In the genomic region with DNA sequence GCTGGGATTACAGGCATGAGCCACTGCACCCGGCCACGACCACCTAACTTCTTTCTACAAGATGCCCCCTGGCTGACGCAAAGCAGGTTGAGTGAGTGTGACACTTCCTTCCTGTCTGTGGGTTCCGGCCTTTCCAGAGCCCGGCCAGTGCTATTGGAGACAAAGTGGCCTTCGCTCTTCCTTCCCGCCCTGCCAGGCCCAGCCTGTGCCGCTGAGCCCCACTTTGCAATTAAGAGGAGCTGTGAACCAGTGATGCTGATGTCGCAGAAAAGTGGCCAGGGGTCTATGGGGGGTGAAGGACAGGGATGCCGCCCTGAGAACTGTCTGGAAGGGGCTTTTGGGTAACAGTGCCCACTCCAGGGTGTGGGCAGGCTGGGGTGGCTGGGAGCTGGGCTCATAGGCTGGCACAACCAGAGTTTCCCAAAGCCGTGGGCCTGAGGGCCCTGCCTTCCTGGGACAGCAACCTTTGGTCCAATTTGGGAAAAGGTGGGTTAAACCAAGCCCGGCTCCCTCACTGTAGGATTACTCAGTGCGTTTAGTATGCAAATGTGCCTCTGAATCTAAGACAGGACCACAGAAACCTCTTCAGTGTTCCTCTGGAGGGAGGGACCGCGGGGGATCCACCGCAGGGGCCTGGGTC, we compare ENCODE assay signal across 14 cellular contexts.
DNase-seq lines count a peak whose midpoint lies in the region; ATAC-seq, FAIRE-seq and TF ChIP-seq lines count a peak whose summit lies in the region.
"Had no signal": no experiment of that assay in that cellular context is flagged by ENCODE, and none has a peak within 500 bp of the region (broad histone marks: within the 10 kb centered on the region; RNA-seq: fewer than 3 reads in every experiment).

No MANE protein-coding gene starts in this region.

- peak; percentile 15 for ATAC-seq in IMR-90 (ENCODE audit: low read depth)
- ATAC-seq in GM18502 (IDR thresholded peaks at IDR 0.05; ENCODE audit: poor library complexity, unreplicated experiment): no peak
- ATAC-seq in HG02884 (IDR thresholded peaks at IDR 0.05; ENCODE audit: unreplicated experiment): no peak
- ATAC-seq: T-helper 17 cell had no signal

- TF ChIP-seq CTCF in IMR-90 (conservative IDR thresholded peaks at IDR 0.05; ENCODE audit: low read depth, low read length) (no peak), endothelial cell of umbilical vein (IDR thresholded peaks at IDR 0.05; ENCODE audit: extremely low read depth in 1 of 2, insufficient read depth in 1 of 2, low read depth in 1 of 2, low read length in 2 of 2) (no peak), neural progenitor cell (IDR thresholded peaks at IDR 0.05) (no peak)

- H3K27me3 ChIP-seq in IMR-90 (ENCODE audit: control insufficient read depth, insufficient read depth, low read length) (no peaks in the 10 kb centered on the region), endothelial cell of umbilical vein (ENCODE audit: control insufficient read depth in 2 of 2, insufficient read depth in 2 of 2, low read length in 2 of 2) (no peaks in the 10 kb centered on the region), neural progenitor cell (no peaks in the 10 kb centered on the region), SJCRH30 (no peaks in the 10 kb centered on the region), small intestine (ENCODE audit: control insufficient read depth in 2 of 2, insufficient read depth in 2 of 2, low read length in 2 of 2) (no peaks in the 10 kb centered on the region)

- no TSS peak for BruUV-seq in IMR-90 (replicated peaks; lab: Mats Ljungman, UMichigan)
- BruUV-seq in endothelial cell of umbilical vein (replicated peaks; lab: Mats Ljungman, UMichigan): no TSS peak

- H3K56ac ChIP-seq in IMR-90 (ENCODE audit: extremely low read depth, insufficient read depth, low read length): 0 out of 2 replicates have a peak overlapping the region, but pooled peaks have one; percentile 30

- peak overlapping the region; percentile 47; the same call in 1 of the 3 replicates for H2BK15ac ChIP-seq in IMR-90 (ENCODE audit: low read depth, low read length)

- peak; percentile 94 for FAIRE-seq in endothelial cell of umbilical vein (lab: Jason Lieb, UNC)
- FAIRE-seq in small intestine (lab: Jason Lieb, UNC): no peak

- H3K18ac ChIP-seq in IMR-90 (ENCODE audit: low read depth, low read length): peak overlapping the region; percentile 26; the same call in 1 of the 2 replicates

- TF ChIP-seq POLR2A in IMR-90 (IDR thresholded peaks at IDR 0.05; ENCODE audit: low read depth, low read length) (no peak), endothelial cell of umbilical vein (IDR thresholded peaks at IDR 0.05; ENCODE audit: low read depth, low read length) (no peak)

- POLR2A ChIA-PET in IMR-90 (lab: Charles Lee; ENCODE audit: unreplicated experiment) (no interaction called here), endothelial cell of umbilical vein (lab: Charles Lee) (no interaction called here)

- H3K27ac ChIP-seq in IMR-90 (ENCODE audit: insufficient read depth, low read length) (peak overlapping the region; percentile 58), endothelial cell of umbilical vein (ENCODE audit: insufficient read depth, low read depth, low read length) (peak overlapping the region; percentile 78), neural progenitor cell (no peak overlapping the region), SJCRH30 (no peak overlapping the region), small intestine (ENCODE audit: low read depth in 1 of 2, low read length in 1 of 2) (no peak overlapping the region)
- H3K27ac ChIP-seq: C4-2B had no signal

- peak overlapping the region; percentile 81 for H2AK5ac ChIP-seq in IMR-90 (ENCODE audit: low read depth, low read length)

- peak overlapping the region; percentile 71 for H3K4ac ChIP-seq in IMR-90 (ENCODE audit: low read depth, low read length)

- no peaks in the 10 kb centered on the region for H3K9me3 ChIP-seq in IMR-90 (ENCODE audit: control insufficient read depth, insufficient read depth, low read length)
- no peaks in the 10 kb centered on the region for H3K9me3 ChIP-seq in endothelial cell of umbilical vein (replicated peaks; ENCODE audit: control insufficient read depth, insufficient read depth, low read length)
- H3K9me3 ChIP-seq in neural progenitor cell (ENCODE audit: low read depth): no peaks in the 10 kb centered on the region
- H3K9me3 ChIP-seq in SJCRH30 (replicated peaks): no peaks in the 10 kb centered on the region
- H3K9me3 ChIP-seq in small intestine (ENCODE audit: control insufficient read depth, low read depth): no peaks in the 10 kb centered on the region

- H3K4me1 ChIP-seq in IMR-90 (ENCODE audit: control insufficient read depth, insufficient read depth, low read length): peaks cover 41% of the 10 kb centered on the region
- peaks cover 19% of the 10 kb centered on the region for H3K4me1 ChIP-seq in endothelial cell of umbilical vein (ENCODE audit: control insufficient read depth, extremely low read depth, insufficient read depth, low read length)
- H3K4me1 ChIP-seq in neural progenitor cell: peaks cover 24% of the 10 kb centered on the region
- peaks cover 4% of the 10 kb centered on the region; the same call in 1 of the 2 replicates for H3K4me1 ChIP-seq in SJCRH30
- peaks cover 2 to 7% of the 10 kb centered on the region in 2 donors for H3K4me1 ChIP-seq in small intestine (ENCODE audit: control insufficient read depth in 2 of 2, insufficient read depth in 1 of 2, low read depth in 1 of 2, low read length in 1 of 2)

- in situ Hi-C loops in ACHN (cut with HindIII; ENCODE audit: low pct_ligation_motif_present, low pct_unique_long_range_greater_than_20kb, low sequenced_read_pairs): no loop called here
- in situ Hi-C loops in IMR-90 (cut with MboI; ENCODE audit: low sequenced_read_pairs): no loop called here

- H3K79me1 ChIP-seq in IMR-90 (ENCODE audit: low read depth in 1 of 2, low read length in 2 of 2): peaks cover 26 to 75% of the 10 kb centered on the region in 2 experiments

- peak overlapping the region; percentile 68 for H2BK5ac ChIP-seq in IMR-90 (ENCODE audit: low read depth, low read length, poor library complexity, severe bottlenecking)

- no peaks in the 10 kb centered on the region for H3K36me3 ChIP-seq in IMR-90 (ENCODE audit: control insufficient read depth, insufficient read depth, low read length)
- H3K36me3 ChIP-seq in endothelial cell of umbilical vein (ENCODE audit: control insufficient read depth in 2 of 2, extremely low read depth in 1 of 2, insufficient read depth in 2 of 2, low read length in 2 of 2): no peaks in the 10 kb centered on the region
- H3K36me3 ChIP-seq in neural progenitor cell: no peaks in the 10 kb centered on the region
- H3K36me3 ChIP-seq in SJCRH30: no peaks in the 10 kb centered on the region
- H3K36me3 ChIP-seq in small intestine (ENCODE audit: control insufficient read depth in 2 of 2, insufficient read depth in 2 of 2, low read length in 2 of 2): no peaks in the 10 kb centered on the region

- H3K4me1 Mint-ChIP-seq in neural progenitor cell: peaks cover 32% of the 10 kb centered on the region

- H2BK20ac ChIP-seq in IMR-90 (ENCODE audit: low read depth, low read length): peak overlapping the region; percentile 51; the same call in 1 of the 2 replicates

- peaks cover 11% of the 10 kb centered on the region for H3K27me3 Mint-ChIP-seq in neural progenitor cell (ENCODE audit: insufficient read depth, low read depth)

- DNase-seq in ACHN (peak; percentile 18), IMR-90 (no peak), endothelial cell of umbilical vein (ENCODE audit: low read depth, low spot score) (peak; percentile 38), neural progenitor cell (ENCODE audit: low spot score) (no peak), SJCRH30 (no peak), small intestine (no peak)
- DNase-seq: hippocampal formation, Kasumi-1, NCI-H524 treated with DMSO at 0.1 percent for 48 hours, T-helper 17 cell had no signal

- no peaks in the 10 kb centered on the region for H3K9me3 Mint-ChIP-seq in neural progenitor cell
- H3K9me3 Mint-ChIP-seq: neural crest cell had no signal

- H3K27ac Mint-ChIP-seq in neural progenitor cell: no peak overlapping the region
- H3K27ac Mint-ChIP-seq: T-helper 17 cell had no signal

- peaks cover 22% of the 10 kb centered on the region for H3K9me1 ChIP-seq in IMR-90 (ENCODE audit: insufficient read depth, low read length)
- no peaks in the 10 kb centered on the region for H3K9me1 ChIP-seq in endothelial cell of umbilical vein (replicated peaks; ENCODE audit: control insufficient read depth, extremely low read depth, insufficient read depth, low read length)

- peak overlapping the region; percentile 38; the same call in 1 of the 2 replicates for H4K5ac ChIP-seq in IMR-90 (ENCODE audit: low read depth, low read length)

- peaks cover 3% of the 10 kb centered on the region for H3F3A ChIP-seq in neural progenitor cell (ENCODE audit: low read depth)

- H2AFZ ChIP-seq in IMR-90 (replicated peaks; ENCODE audit: low read length, poor library complexity) (peak overlapping the region; percentile 89), endothelial cell of umbilical vein (ENCODE audit: low read depth, low read length) (peak overlapping the region; percentile 20), neural progenitor cell (replicated peaks) (no peak overlapping the region)

- H4K20me1 ChIP-seq in IMR-90 (ENCODE audit: insufficient read depth, low read length) (no peaks in the 10 kb centered on the region), endothelial cell of umbilical vein (replicated peaks; ENCODE audit: control insufficient read depth, extremely low read depth, insufficient read depth, low read length) (no peaks in the 10 kb centered on the region), neural progenitor cell (ENCODE audit: low read depth) (no peaks in the 10 kb centered on the region)

- H3K36me3 Mint-ChIP-seq in neural progenitor cell: no peaks in the 10 kb centered on the region

- H2AK9ac ChIP-seq in IMR-90 (replicated peaks; ENCODE audit: low read depth, low read length, poor library complexity): peak overlapping the region; percentile 93

- peak overlapping the region; percentile 72 for H3K14ac ChIP-seq in IMR-90 (replicated peaks; ENCODE audit: low read depth, low read length)

- peak overlapping the region; percentile 78 for H2BK120ac ChIP-seq in IMR-90 (ENCODE audit: low read depth, low read length)

- peak overlapping the region; percentile 82 for H4K91ac ChIP-seq in IMR-90 (ENCODE audit: insufficient read depth, low read depth, low read length)

- H3K9ac ChIP-seq in IMR-90 (ENCODE audit: low read depth, low read length) (0 out of 2 replicates have a peak overlapping the region, but pooled peaks have one; percentile 0), endothelial cell of umbilical vein (replicated peaks; ENCODE audit: extremely low read depth, insufficient read depth, low read length) (peak overlapping the region; percentile 21), neural progenitor cell (no peak overlapping the region)

- CTCF ChIA-PET in IMR-90 (lab: Yijun Ruan, JAX): no interaction called here
- CTCF ChIA-PET in endothelial cell of umbilical vein (lab: Charles Lee): no interaction called here

- dilution Hi-C loops in IMR-90 (cut with HindIII; ENCODE audit: low sequenced_read_pairs, unreplicated experiment) (no loop called here), endothelial cell of umbilical vein (cut with MboI; ENCODE audit: extremely low pct_ligation_motif_present, low sequenced_read_pairs) (no loop called here)

- intact Hi-C loops in IMR-90 (cut with micrococcal nuclease) (no loop called here), endothelial cell of umbilical vein (cut with micrococcal nuclease) (no loop called here)

- H4K8ac ChIP-seq in IMR-90 (ENCODE audit: low read depth in 2 of 2, low read length in 2 of 2): peak overlapping the region; percentile 17 to 83; a peak in 3 of 4 replicates

- TF ChIP-seq RAD21 in IMR-90 (IDR thresholded peaks at IDR 0.05; ENCODE audit: low read length): no peak

- H3K23ac ChIP-seq in IMR-90 (ENCODE audit: low read depth, low read length): peak overlapping the region; percentile 13; the same call in 1 of the 2 replicates

- no peaks in the 10 kb centered on the region for H3K79me2 ChIP-seq in endothelial cell of umbilical vein (ENCODE audit: control insufficient read depth, insufficient read depth, low read length)
- no peaks in the 10 kb centered on the region for H3K79me2 ChIP-seq in neural progenitor cell (ENCODE audit: low read depth)

- H3K4me2 ChIP-seq in IMR-90 (ENCODE audit: low read depth, low read length) (no peak overlapping the region), endothelial cell of umbilical vein (ENCODE audit: insufficient read depth, low read length) (peak overlapping the region; percentile 18), neural progenitor cell (peak overlapping the region; percentile 59)

- WGBS in IMR-90 (ENCODE audit: extremely low coverage in 2 of 2, insufficient read length in 1 of 2), 2 experiments: 69% methylated on average over 7 of the region's 16 CpGs; no CpG with 5 or more reads in 1 of the 2 experiments
- 67 to 82% (median 71%) methylated on average over 16 of the region's 16 CpGs for WGBS in small intestine, 3 donors

- no peak overlapping the region for H3K4me3 Mint-ChIP-seq in neural progenitor cell
- H3K4me3 Mint-ChIP-seq: neural crest cell, T-helper 17 cell had no signal

- H3K4me3 ChIP-seq in IMR-90 (ENCODE audit: insufficient read depth, low read depth, low read length): no peak overlapping the region
- no peak overlapping the region for H3K4me3 ChIP-seq in endothelial cell of umbilical vein (replicated peaks in 1 of 3; ENCODE audit: insufficient read depth in 1 of 3, low read depth in 1 of 3, low read length in 3 of 3)
- no peak overlapping the region for H3K4me3 ChIP-seq in neural progenitor cell
- no peak overlapping the region for H3K4me3 ChIP-seq in SJCRH30
- no peak overlapping the region for H3K4me3 ChIP-seq in small intestine (ENCODE audit: low read depth in 1 of 2, low read length in 2 of 2)

Comparison
In these comparisons a context has a peak if more than half of its experiments do, and no peak if none do; other contexts are left out.
1. DNase-seq: peak in ACHN (single experiment) and endothelial cell of umbilical vein (single experiment); none in IMR-90 (single experiment), neural progenitor cell (single experiment), SJCRH30 (0 of 2) and small intestine (single experiment).
2. H3K27ac ChIP-seq: peak in IMR-90 (single experiment) and endothelial cell of umbilical vein (single experiment); none in neural progenitor cell (single experiment), SJCRH30 (single experiment) and small intestine (0 of 2).